Comparison of ENCODE assay signal across 1 cellular context in the genomic region with DNA sequence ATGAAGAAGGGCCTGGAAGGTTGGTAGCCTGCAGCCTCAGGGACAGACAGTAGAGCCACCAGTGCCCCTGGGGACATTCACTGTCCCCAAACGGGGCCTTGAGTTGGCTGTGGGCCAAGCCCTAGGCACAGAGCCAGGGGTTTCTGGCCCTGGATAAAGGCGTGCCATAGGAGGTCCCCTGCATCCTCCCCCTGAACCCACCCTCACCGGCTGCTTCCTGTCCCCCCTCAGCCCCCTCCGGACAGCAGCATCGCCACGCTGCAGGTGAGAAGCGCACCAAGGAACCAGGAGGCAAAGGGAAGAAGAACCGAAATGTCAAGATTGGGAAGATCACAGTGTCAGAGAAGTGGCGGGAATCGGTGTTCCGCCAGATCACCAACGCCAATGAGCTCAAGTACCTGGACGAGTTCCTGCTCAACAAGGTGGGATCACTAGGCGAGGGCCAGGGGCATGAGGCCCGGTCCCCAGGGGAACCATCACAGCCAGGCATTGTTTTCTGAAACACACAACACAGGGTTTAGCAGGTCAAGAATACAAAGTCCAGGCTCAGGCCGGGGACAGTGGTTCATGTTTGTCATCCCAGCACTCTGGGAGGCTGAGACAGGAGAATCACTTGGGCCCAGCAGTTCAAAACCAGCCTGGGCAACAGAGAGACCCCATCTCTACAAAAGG.
TF ChIP-seq lines count a peak whose summit lies in the region.

No MANE protein-coding gene starts in this region.

TF ChIP-seq in GM12878, 131 proteins besides CTCF, POLR2A, EP300 and RAD21:
- TF ChIP-seq, protein P1, sequence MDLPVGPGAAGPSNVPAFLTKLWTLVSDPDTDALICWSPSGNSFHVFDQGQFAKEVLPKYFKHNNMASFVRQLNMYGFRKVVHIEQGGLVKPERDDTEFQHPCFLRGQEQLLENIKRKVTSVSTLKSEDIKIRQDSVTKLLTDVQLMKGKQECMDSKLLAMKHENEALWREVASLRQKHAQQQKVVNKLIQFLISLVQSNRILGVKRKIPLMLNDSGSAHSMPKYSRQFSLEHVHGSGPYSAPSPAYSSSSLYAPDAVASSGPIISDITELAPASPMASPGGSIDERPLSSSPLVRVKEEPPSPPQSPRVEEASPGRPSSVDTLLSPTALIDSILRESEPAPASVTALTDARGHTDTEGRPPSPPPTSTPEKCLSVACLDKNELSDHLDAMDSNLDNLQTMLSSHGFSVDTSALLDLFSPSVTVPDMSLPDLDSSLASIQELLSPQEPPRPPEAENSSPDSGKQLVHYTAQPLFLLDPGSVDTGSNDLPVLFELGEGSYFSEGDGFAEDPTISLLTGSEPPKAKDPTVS (IDR thresholded peaks at IDR 0.05; ENCODE audit: low read depth, low read length), result no peak
- no peak for TF ChIP-seq ZNF217 (IDR thresholded peaks at IDR 0.05)
- TF ChIP-seq POLR2AphosphoS5 (IDR thresholded peaks at IDR 0.05; ENCODE audit: low read length), result 0 out of 2 replicates have a peak, but pooled peaks have one; percentile 4
- TF ChIP-seq CREM (IDR thresholded peaks at IDR 0.05; ENCODE audit: low read depth), result no peak
- no peak for TF ChIP-seq MYC (IDR thresholded peaks at IDR 0.05; ENCODE audit: insufficient read depth, insufficient read length, insufficient replicate concordance, low read length, severe bottlenecking)
- no peak for TF ChIP-seq SREBF2 (IDR thresholded peaks at IDR 0.05; ENCODE audit: low read length)
- TF ChIP-seq SMARCA5 (IDR thresholded peaks at IDR 0.05), result no peak
